In the genomic region with DNA sequence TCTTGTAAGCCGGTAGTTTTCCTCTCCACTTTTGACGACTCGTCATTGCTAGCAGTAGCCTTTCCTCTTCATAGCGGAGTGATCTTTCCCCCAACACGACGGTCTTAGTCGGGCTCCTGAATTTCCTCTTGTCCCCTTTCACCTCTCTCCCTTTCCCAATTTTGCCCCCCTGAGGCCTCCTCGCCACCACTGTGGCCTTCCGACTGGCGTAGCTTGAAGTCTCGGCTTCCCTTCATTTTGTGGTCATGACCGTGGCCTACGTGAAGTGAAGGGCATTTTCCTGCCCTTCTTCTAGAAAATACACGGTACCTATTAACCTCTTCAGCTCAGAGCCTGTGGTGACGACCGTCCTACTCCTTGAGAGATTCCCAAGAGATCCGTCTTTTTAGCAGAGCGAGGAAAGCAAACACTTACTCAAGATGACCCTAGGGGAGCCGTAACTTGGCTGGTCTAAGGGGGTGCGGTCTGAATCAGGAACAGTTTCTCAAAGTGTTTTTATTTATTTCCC, we compare ENCODE assay signal across 1 cellular context.
TF ChIP-seq lines count a peak whose summit lies in the region.

No MANE protein-coding gene starts in this region.

TF ChIP-seq in K562, 482 proteins besides CTCF, POLR2A, EP300 and RAD21 (continues in another document):
- peak; percentile 63; the same call in 1 of the 2 replicates for TF ChIP-seq NFRKB (IDR thresholded peaks at IDR 0.05; ENCODE audit: low read depth)
- no peak for TF ChIP-seq SMARCC2 (IDR thresholded peaks at IDR 0.05; ENCODE audit: low read depth)
- TF ChIP-seq ZNF57 (CRISPR knock-in tag; IDR thresholded peaks at IDR 0.05) = no peak
- TF ChIP-seq KDM1A (IDR thresholded peaks at IDR 0.05) = peak in 1 of 2 experiments; percentile 23; a peak in 1 of 4 replicates
- TF ChIP-seq, protein P1, sequence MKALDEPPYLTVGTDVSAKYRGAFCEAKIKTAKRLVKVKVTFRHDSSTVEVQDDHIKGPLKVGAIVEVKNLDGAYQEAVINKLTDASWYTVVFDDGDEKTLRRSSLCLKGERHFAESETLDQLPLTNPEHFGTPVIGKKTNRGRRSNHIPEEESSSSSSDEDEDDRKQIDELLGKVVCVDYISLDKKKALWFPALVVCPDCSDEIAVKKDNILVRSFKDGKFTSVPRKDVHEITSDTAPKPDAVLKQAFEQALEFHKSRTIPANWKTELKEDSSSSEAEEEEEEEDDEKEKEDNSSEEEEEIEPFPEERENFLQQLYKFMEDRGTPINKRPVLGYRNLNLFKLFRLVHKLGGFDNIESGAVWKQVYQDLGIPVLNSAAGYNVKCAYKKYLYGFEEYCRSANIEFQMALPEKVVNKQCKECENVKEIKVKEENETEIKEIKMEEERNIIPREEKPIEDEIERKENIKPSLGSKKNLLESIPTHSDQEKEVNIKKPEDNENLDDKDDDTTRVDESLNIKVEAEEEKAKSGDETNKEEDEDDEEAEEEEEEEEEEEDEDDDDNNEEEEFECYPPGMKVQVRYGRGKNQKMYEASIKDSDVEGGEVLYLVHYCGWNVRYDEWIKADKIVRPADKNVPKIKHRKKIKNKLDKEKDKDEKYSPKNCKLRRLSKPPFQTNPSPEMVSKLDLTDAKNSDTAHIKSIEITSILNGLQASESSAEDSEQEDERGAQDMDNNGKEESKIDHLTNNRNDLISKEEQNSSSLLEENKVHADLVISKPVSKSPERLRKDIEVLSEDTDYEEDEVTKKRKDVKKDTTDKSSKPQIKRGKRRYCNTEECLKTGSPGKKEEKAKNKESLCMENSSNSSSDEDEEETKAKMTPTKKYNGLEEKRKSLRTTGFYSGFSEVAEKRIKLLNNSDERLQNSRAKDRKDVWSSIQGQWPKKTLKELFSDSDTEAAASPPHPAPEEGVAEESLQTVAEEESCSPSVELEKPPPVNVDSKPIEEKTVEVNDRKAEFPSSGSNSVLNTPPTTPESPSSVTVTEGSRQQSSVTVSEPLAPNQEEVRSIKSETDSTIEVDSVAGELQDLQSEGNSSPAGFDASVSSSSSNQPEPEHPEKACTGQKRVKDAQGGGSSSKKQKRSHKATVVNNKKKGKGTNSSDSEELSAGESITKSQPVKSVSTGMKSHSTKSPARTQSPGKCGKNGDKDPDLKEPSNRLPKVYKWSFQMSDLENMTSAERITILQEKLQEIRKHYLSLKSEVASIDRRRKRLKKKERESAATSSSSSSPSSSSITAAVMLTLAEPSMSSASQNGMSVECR (CRISPR knock-in tag; IDR thresholded peaks at IDR 0.05) = peak; percentile 36
- TF ChIP-seq, protein P2, sequence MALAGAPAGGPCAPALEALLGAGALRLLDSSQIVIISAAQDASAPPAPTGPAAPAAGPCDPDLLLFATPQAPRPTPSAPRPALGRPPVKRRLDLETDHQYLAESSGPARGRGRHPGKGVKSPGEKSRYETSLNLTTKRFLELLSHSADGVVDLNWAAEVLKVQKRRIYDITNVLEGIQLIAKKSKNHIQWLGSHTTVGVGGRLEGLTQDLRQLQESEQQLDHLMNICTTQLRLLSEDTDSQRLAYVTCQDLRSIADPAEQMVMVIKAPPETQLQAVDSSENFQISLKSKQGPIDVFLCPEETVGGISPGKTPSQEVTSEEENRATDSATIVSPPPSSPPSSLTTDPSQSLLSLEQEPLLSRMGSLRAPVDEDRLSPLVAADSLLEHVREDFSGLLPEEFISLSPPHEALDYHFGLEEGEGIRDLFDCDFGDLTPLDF (CRISPR knock-in tag; IDR thresholded peaks at IDR 0.05) = no peak
- TF ChIP-seq, protein P3, sequence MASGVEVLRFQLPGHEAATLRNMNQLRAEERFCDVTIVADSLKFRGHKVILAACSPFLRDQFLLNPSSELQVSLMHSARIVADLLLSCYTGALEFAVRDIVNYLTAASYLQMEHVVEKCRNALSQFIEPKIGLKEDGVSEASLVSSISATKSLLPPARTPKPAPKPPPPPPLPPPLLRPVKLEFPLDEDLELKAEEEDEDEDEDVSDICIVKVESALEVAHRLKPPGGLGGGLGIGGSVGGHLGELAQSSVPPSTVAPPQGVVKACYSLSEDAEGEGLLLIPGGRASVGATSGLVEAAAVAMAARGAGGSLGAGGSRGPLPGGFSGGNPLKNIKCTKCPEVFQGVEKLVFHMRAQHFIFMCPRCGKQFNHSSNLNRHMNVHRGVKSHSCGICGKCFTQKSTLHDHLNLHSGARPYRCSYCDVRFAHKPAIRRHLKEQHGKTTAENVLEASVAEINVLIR (CRISPR knock-in tag; IDR thresholded peaks at IDR 0.05) = no peak
- no peak for TF ChIP-seq NR2C2 (CRISPR knock-in tag; IDR thresholded peaks at IDR 0.05)
- peak; percentile 14; the same call in 1 of the 2 replicates for TF ChIP-seq NR2C2 (tag; IDR thresholded peaks at IDR 0.05)
- TF ChIP-seq TFAP4 (CRISPR knock-in tag; IDR thresholded peaks at IDR 0.05; ENCODE audit: borderline replicate concordance) = 0 out of 2 replicates have a peak, but pooled peaks have one; percentile 17
- TF ChIP-seq, protein P4, sequence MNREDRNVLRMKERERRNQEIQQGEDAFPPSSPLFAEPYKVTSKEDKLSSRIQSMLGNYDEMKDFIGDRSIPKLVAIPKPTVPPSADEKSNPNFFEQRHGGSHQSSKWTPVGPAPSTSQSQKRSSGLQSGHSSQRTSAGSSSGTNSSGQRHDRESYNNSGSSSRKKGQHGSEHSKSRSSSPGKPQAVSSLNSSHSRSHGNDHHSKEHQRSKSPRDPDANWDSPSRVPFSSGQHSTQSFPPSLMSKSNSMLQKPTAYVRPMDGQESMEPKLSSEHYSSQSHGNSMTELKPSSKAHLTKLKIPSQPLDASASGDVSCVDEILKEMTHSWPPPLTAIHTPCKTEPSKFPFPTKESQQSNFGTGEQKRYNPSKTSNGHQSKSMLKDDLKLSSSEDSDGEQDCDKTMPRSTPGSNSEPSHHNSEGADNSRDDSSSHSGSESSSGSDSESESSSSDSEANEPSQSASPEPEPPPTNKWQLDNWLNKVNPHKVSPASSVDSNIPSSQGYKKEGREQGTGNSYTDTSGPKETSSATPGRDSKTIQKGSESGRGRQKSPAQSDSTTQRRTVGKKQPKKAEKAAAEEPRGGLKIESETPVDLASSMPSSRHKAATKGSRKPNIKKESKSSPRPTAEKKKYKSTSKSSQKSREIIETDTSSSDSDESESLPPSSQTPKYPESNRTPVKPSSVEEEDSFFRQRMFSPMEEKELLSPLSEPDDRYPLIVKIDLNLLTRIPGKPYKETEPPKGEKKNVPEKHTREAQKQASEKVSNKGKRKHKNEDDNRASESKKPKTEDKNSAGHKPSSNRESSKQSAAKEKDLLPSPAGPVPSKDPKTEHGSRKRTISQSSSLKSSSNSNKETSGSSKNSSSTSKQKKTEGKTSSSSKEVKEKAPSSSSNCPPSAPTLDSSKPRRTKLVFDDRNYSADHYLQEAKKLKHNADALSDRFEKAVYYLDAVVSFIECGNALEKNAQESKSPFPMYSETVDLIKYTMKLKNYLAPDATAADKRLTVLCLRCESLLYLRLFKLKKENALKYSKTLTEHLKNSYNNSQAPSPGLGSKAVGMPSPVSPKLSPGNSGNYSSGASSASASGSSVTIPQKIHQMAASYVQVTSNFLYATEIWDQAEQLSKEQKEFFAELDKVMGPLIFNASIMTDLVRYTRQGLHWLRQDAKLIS (CRISPR knock-in tag; IDR thresholded peaks at IDR 0.05) = 0 out of 2 replicates have a peak, but pooled peaks have one; percentile 37
- TF ChIP-seq KAT7 (CRISPR knock-in tag; IDR thresholded peaks at IDR 0.05; ENCODE audit: borderline replicate concordance) = peak; percentile 74; the same call in 1 of the 2 replicates
- no peak for TF ChIP-seq NR3C1 (CRISPR knock-in tag; IDR thresholded peaks at IDR 0.05)
- TF ChIP-seq LCOR (CRISPR knock-in tag; IDR thresholded peaks at IDR 0.05) = no peak
- TF ChIP-seq, protein P5, sequence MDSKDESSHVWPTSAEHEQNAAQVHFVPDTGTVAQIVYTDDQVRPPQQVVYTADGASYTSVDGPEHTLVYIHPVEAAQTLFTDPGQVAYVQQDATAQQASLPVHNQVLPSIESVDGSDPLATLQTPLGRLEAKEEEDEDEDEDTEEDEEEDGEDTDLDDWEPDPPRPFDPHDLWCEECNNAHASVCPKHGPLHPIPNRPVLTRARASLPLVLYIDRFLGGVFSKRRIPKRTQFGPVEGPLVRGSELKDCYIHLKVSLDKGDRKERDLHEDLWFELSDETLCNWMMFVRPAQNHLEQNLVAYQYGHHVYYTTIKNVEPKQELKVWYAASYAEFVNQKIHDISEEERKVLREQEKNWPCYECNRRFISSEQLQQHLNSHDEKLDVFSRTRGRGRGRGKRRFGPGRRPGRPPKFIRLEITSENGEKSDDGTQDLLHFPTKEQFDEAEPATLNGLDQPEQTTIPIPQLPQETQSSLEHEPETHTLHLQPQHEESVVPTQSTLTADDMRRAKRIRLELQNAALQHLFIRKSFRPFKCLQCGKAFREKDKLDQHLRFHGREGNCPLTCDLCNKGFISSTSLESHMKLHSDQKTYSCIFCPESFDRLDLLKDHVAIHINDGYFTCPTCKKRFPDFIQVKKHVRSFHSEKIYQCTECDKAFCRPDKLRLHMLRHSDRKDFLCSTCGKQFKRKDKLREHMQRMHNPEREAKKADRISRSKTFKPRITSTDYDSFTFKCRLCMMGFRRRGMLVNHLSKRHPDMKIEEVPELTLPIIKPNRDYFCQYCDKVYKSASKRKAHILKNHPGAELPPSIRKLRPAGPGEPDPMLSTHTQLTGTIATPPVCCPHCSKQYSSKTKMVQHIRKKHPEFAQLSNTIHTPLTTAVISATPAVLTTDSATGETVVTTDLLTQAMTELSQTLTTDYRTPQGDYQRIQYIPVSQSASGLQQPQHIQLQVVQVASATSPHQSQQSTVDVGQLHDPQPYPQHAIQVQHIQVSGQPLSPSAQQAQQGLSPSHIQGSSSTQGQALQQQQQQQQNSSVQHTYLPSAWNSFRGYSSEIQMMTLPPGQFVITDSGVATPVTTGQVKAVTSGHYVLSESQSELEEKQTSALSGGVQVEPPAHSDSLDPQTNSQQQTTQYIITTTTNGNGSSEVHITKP (IDR thresholded peaks at IDR 0.05; ENCODE audit: partially characterized antibody) = no peak
- peak; percentile 16 for TF ChIP-seq RBBP5 (IDR thresholded peaks at IDR 0.05; ENCODE audit: borderline replicate concordance, insufficient read depth, low read length, poor library complexity, severe bottlenecking)
- 0 out of 2 replicates have a peak, but pooled peaks have one; percentile 30 for TF ChIP-seq ELF4 (CRISPR knock-in tag; IDR thresholded peaks at IDR 0.05)
- TF ChIP-seq ZBTB17 (CRISPR knock-in tag; IDR thresholded peaks at IDR 0.05) = no peak
- no peak for TF ChIP-seq ZNF431 (CRISPR knock-in tag; IDR thresholded peaks at IDR 0.05)
- no peak for TF ChIP-seq ZNF274 (IDR thresholded peaks at IDR 0.05; ENCODE audit: borderline replicate concordance, low read depth, low read length)
- TF ChIP-seq CHD1 (IDR thresholded peaks at IDR 0.05; ENCODE audit: low read length) = peak; percentile 45
- TF ChIP-seq PHB2 (IDR thresholded peaks at IDR 0.05; ENCODE audit: low read depth) = no peak
- TF ChIP-seq SMARCA5 (IDR thresholded peaks at IDR 0.05) = 0 out of 2 replicates have a peak, but pooled peaks have one; percentile 44
- peak; percentile 9 for TF ChIP-seq KDM5B (IDR thresholded peaks at IDR 0.05; ENCODE audit: insufficient replicate concordance, low read depth, low read length)
- peak in 1 of 2 experiments; percentile 8; a peak in 1 of 4 replicates for TF ChIP-seq HDAC1 (IDR thresholded peaks at IDR 0.05)
- TF ChIP-seq MTF1 (CRISPR knock-in tag; IDR thresholded peaks at IDR 0.05; ENCODE audit: borderline replicate concordance) = no peak
- TF ChIP-seq NR4A1 (CRISPR knock-in tag; IDR thresholded peaks at IDR 0.05) = no peak
- no peak for TF ChIP-seq NR4A1 (tag; IDR thresholded peaks at IDR 0.05)
- TF ChIP-seq, protein P6, sequence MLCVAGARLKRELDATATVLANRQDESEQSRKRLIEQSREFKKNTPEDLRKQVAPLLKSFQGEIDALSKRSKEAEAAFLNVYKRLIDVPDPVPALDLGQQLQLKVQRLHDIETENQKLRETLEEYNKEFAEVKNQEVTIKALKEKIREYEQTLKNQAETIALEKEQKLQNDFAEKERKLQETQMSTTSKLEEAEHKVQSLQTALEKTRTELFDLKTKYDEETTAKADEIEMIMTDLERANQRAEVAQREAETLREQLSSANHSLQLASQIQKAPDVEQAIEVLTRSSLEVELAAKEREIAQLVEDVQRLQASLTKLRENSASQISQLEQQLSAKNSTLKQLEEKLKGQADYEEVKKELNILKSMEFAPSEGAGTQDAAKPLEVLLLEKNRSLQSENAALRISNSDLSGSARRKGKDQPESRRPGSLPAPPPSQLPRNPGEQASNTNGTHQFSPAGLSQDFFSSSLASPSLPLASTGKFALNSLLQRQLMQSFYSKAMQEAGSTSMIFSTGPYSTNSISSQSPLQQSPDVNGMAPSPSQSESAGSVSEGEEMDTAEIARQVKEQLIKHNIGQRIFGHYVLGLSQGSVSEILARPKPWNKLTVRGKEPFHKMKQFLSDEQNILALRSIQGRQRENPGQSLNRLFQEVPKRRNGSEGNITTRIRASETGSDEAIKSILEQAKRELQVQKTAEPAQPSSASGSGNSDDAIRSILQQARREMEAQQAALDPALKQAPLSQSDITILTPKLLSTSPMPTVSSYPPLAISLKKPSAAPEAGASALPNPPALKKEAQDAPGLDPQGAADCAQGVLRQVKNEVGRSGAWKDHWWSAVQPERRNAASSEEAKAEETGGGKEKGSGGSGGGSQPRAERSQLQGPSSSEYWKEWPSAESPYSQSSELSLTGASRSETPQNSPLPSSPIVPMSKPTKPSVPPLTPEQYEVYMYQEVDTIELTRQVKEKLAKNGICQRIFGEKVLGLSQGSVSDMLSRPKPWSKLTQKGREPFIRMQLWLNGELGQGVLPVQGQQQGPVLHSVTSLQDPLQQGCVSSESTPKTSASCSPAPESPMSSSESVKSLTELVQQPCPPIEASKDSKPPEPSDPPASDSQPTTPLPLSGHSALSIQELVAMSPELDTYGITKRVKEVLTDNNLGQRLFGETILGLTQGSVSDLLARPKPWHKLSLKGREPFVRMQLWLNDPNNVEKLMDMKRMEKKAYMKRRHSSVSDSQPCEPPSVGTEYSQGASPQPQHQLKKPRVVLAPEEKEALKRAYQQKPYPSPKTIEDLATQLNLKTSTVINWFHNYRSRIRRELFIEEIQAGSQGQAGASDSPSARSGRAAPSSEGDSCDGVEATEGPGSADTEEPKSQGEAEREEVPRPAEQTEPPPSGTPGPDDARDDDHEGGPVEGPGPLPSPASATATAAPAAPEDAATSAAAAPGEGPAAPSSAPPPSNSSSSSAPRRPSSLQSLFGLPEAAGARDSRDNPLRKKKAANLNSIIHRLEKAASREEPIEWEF (CRISPR knock-in tag; IDR thresholded peaks at IDR 0.05) = no peak
- TF ChIP-seq ZFX (CRISPR knock-in tag; IDR thresholded peaks at IDR 0.05) = peak; percentile 64
- TF ChIP-seq, protein P7, sequence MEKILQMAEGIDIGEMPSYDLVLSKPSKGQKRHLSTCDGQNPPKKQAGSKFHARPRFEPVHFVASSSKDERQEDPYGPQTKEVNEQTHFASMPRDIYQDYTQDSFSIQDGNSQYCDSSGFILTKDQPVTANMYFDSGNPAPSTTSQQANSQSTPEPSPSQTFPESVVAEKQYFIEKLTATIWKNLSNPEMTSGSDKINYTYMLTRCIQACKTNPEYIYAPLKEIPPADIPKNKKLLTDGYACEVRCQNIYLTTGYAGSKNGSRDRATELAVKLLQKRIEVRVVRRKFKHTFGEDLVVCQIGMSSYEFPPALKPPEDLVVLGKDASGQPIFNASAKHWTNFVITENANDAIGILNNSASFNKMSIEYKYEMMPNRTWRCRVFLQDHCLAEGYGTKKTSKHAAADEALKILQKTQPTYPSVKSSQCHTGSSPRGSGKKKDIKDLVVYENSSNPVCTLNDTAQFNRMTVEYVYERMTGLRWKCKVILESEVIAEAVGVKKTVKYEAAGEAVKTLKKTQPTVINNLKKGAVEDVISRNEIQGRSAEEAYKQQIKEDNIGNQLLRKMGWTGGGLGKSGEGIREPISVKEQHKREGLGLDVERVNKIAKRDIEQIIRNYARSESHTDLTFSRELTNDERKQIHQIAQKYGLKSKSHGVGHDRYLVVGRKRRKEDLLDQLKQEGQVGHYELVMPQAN (IDR thresholded peaks at IDR 0.05; ENCODE audit: borderline replicate concordance) = peak; percentile 48; the same call in 1 of the 2 replicates
